Comparison of ENCODE assay signal across 8 cellular contexts in genomic region chr2:26088038-26088643, GRCh38. TPM values are rescaled to one million over a fixed set of nuclear protein-coding genes. Genes with fewer than 3 reads are reported as not detected.
A peak's percentile ranks its signal among the peaks of the same experiment; 100 is the strongest.
DNase-seq lines count a peak whose midpoint lies in the region; ATAC-seq and TF ChIP-seq lines count a peak whose summit lies in the region.

No MANE protein-coding gene starts in this region.

- peak; percentile 15 for DNase-seq in stimulated activated CD4-positive, alpha-beta T cell treated with anti-CD3 and anti-CD28 coated beads, Interleukin-4, amount 100 ng/mL, for 24 hours
- DNase-seq in stimulated activated CD4-positive, alpha-beta T cell treated with anti-CD3 and anti-CD28 coated beads, Interleukin-12 subunit alpha, Interleukin-12 subunit beta, amount 100 ng/mL, for 4 hours: no peak
- peak; percentile 30 for DNase-seq in NCI-H1694 treated with DMSO at 0.1 percent for 48 hours (lab: John Stamatoyannopoulos, UW)
- peak; percentile 27 for DNase-seq in brain microvascular endothelial cell
- no peak for DNase-seq in left lung
- no peak for DNase-seq in SKM-1 treated with dmso at 0.1 percent for 144 hours (lab: John Stamatoyannopoulos, UW; ENCODE audit: unreplicated experiment)
- no peak for DNase-seq in GOT3 (lab: John Stamatoyannopoulos, UW)

- H3K4me1 ChIP-seq in left lung: peaks cover 0 to 75% of the 10 kb centered on the region in 2 donors

- in situ Hi-C loops in brain microvascular endothelial cell (cut with HindIII; ENCODE audit: low pct_ligation_motif_present, low sequenced_read_pairs): no loop called here

- peak; percentile 64 for ATAC-seq in left lung
- no peak for ATAC-seq in GM21528 (IDR thresholded peaks at IDR 0.05; ENCODE audit: low FRiP score, unreplicated experiment)

- peak; percentile 82 for TF ChIP-seq CTCF in brain microvascular endothelial cell (IDR thresholded peaks at IDR 0.05; ENCODE audit: low read depth, low read length, missing control alignments)
- peak; percentile 43 to 63 for TF ChIP-seq CTCF in left lung (IDR thresholded peaks at IDR 0.05)

- H3K9me3 ChIP-seq in left lung: no peaks in the 10 kb centered on the region

- H3K4me3 ChIP-seq in brain microvascular endothelial cell (ENCODE audit: low read depth, low read length): no peak overlapping the region
- no peak overlapping the region for H3K4me3 ChIP-seq in left lung

- intact Hi-C loops in left lung (cut with DNase I): no loop called here

- no peaks in the 10 kb centered on the region for H3K36me3 ChIP-seq in brain microvascular endothelial cell (replicated peaks)
- peaks cover 0 to 7% of the 10 kb centered on the region in 2 donors for H3K36me3 ChIP-seq in left lung

- H3K27me3 ChIP-seq in brain microvascular endothelial cell (replicated peaks) (no peaks in the 10 kb centered on the region), left lung (no peaks in the 10 kb centered on the region)

- no peak overlapping the region for H3K27ac ChIP-seq in brain microvascular endothelial cell
- no peak overlapping the region for H3K27ac ChIP-seq in left lung

RNA-seq across cellular contexts. Expression of gene RAB10, which starts 54.3 kb away (rescaled TPM):
- total RNA-seq in left lung: 100 to 1,000 TPM; 114 to 175 TPM

Comparison
In these comparisons a context has a peak if more than half of its experiments do, and no peak if none do; other contexts are left out.
1. DNase-seq: peak in stimulated activated CD4-positive, alpha-beta T cell treated with anti-CD3 and anti-CD28 coated beads, Interleukin-4, amount 100 ng/mL, for 24 hours (single experiment), NCI-H1694 treated with DMSO at 0.1 percent for 48 hours (single experiment) and brain microvascular endothelial cell (single experiment); none in stimulated activated CD4-positive, alpha-beta T cell treated with anti-CD3 and anti-CD28 coated beads, Interleukin-12 subunit alpha, Interleukin-12 subunit beta, amount 100 ng/mL, for 4 hours (single experiment), left lung (0 of 2), SKM-1 treated with dmso at 0.1 percent for 144 hours (single experiment) and GOT3 (single experiment).